Comparison of ENCODE assay signal across 8 cellular contexts in genomic region chr12:130870442-130871285, GRCh38. TPM values are rescaled to one million over a fixed set of nuclear protein-coding genes. Genes with fewer than 3 reads are reported as not detected.
DNase-seq lines count a peak whose midpoint lies in the region; ATAC-seq and TF ChIP-seq lines count a peak whose summit lies in the region.

No MANE protein-coding gene starts in this region.

- H3K4me1 Mint-ChIP-seq in activated naive CD8-positive, alpha-beta T cell treated with anti-CD3 and anti-CD28 coated beads, Interleukin-2, amount 10 ng/mL, durations not matched to agents 7 days and 5 days, result peaks cover 43% of the 10 kb centered on the region

- peak; percentile 80 for TF ChIP-seq CTCF in cardiac muscle cell (IDR thresholded peaks at IDR 0.05; ENCODE audit: low read depth, low read length)
- TF ChIP-seq CTCF in tibial nerve (IDR thresholded peaks at IDR 0.05), result peak; percentile 25 to 60 (median 45)

- peaks cover 5% of the 10 kb centered on the region for H3K4me1 ChIP-seq in cardiac muscle cell (ENCODE audit: low read depth)
- H3K4me1 ChIP-seq in tibial nerve, result peaks cover 0 to 44% (median 18%) of the 10 kb centered on the region in 4 donors

- 41 to 48% methylated on average over 26 to 31 of the region's 31 CpGs for WGBS in tibial nerve, 2 donors

- H3K9me3 ChIP-seq in cardiac muscle cell (ENCODE audit: low read depth) (no peaks in the 10 kb centered on the region), tibial nerve (no peaks in the 10 kb centered on the region)

- no peaks in the 10 kb centered on the region for H3K9me3 Mint-ChIP-seq in activated naive CD8-positive, alpha-beta T cell treated with anti-CD3 and anti-CD28 coated beads, Interleukin-2, amount 10 ng/mL, durations not matched to agents 7 days and 5 days

- H3K27me3 ChIP-seq in cardiac muscle cell (no peaks in the 10 kb centered on the region), tibial nerve (no peaks in the 10 kb centered on the region)

- peak overlapping the region; percentile 87 for H3K4me3 Mint-ChIP-seq in activated naive CD8-positive, alpha-beta T cell treated with anti-CD3 and anti-CD28 coated beads, Interleukin-2, amount 10 ng/mL, durations not matched to agents 7 days and 5 days

- DNase-seq in COR-L47 (lab: John Stamatoyannopoulos, UW) (peak; percentile 60), SKM-1 treated with dmso at 0.1 percent for 144 hours (lab: John Stamatoyannopoulos, UW; ENCODE audit: unreplicated experiment) (peak; percentile 74), cardiac muscle cell (ENCODE audit: low read depth in 1 of 2, low spot score in 1 of 2) (peak; percentile 38 to 99), pons (ENCODE audit: low spot score) (peak; percentile 75), tibial nerve (ENCODE audit: low spot score in 2 of 2) (peak; percentile 35 to 46)
- DNase-seq in activated naive CD8-positive, alpha-beta T cell treated with anti-CD3 and anti-CD28 coated beads, Interleukin-2, amount 10 ng/mL, durations not matched to agents 7 days and 5 days, result peak; percentile 68

- TF ChIP-seq EP300 in tibial nerve (IDR thresholded peaks at IDR 0.05), result no peak

- H3K27ac Mint-ChIP-seq in activated naive CD8-positive, alpha-beta T cell treated with anti-CD3 and anti-CD28 coated beads, Interleukin-2, amount 10 ng/mL, durations not matched to agents 7 days and 5 days, result peak overlapping the region; percentile 94

- peak; percentile 68 for ATAC-seq in GM19395 (IDR thresholded peaks at IDR 0.05; ENCODE audit: unreplicated experiment)
- peak; percentile 50 for ATAC-seq in HG03558 (IDR thresholded peaks at IDR 0.05; ENCODE audit: extremely low read depth, unreplicated experiment)
- ATAC-seq in activated naive CD8-positive, alpha-beta T cell treated with anti-CD3 and anti-CD28 coated beads, Interleukin-2, amount 10 ng/mL, durations not matched to agents 7 days and 5 days (ENCODE audit: low read depth), result peak; percentile 62

- H3K36me3 Mint-ChIP-seq in activated naive CD8-positive, alpha-beta T cell treated with anti-CD3 and anti-CD28 coated beads, Interleukin-2, amount 10 ng/mL, durations not matched to agents 7 days and 5 days, result peaks cover 26% of the 10 kb centered on the region

- H3K4me3 ChIP-seq in cardiac muscle cell (no peak overlapping the region), tibial nerve (peak overlapping the region; percentile 57 to 99 (median 74))

- H3K27ac ChIP-seq in cardiac muscle cell (no peak overlapping the region), tibial nerve (peak overlapping the region; percentile 76 to 93 (median 86))

- POLR2A ChIA-PET in activated naive CD8-positive, alpha-beta T cell treated with anti-CD3 and anti-CD28 coated beads, Interleukin-2, amount 10 ng/mL, durations not matched to agents 7 days and 5 days (lab: Charles Lee), result interaction anchor here (1.6 kb wide), 1 partner anchor 44 kb away, joined by 4 read pairs; no protein-coding TSS in a partner anchor

- H3K27me3 Mint-ChIP-seq in activated naive CD8-positive, alpha-beta T cell treated with anti-CD3 and anti-CD28 coated beads, Interleukin-2, amount 10 ng/mL, durations not matched to agents 7 days and 5 days, result no peaks in the 10 kb centered on the region

- TF ChIP-seq POLR2A in tibial nerve (IDR thresholded peaks at IDR 0.05), result no peak

- H3K36me3 ChIP-seq in cardiac muscle cell (peaks cover 25% of the 10 kb centered on the region), tibial nerve (peaks cover 0 to 25% (median 10%) of the 10 kb centered on the region in 3 donors)

RNA-seq across cellular contexts. Expression of gene RAN, which starts 1.2 kb away (rescaled TPM):
- 100 to 1,000 TPM; 798 to 821 TPM for total RNA-seq in activated naive CD8-positive, alpha-beta T cell treated with anti-CD3 and anti-CD28 coated beads, Interleukin-2, amount 10 ng/mL, durations not matched to agents 7 days and 5 days
- 189 and 260 TPM in 2 replicates for total RNA-seq in cardiac muscle cell
- polyA plus RNA-seq in cardiac muscle cell, result 785 and 1,009 TPM in 2 replicates
- total RNA-seq in tibial nerve, result 100 to 1,000 TPM; 105 to 155 (median 124) TPM

RNA-seq across cellular contexts. Expression of gene STX2, which starts 31.6 kb away (rescaled TPM):
- 10 to 100 TPM; 20.7 to 22.5 TPM for total RNA-seq in activated naive CD8-positive, alpha-beta T cell treated with anti-CD3 and anti-CD28 coated beads, Interleukin-2, amount 10 ng/mL, durations not matched to agents 7 days and 5 days
- total RNA-seq in cardiac muscle cell (15.9 and 19.0 TPM in 2 replicates), tibial nerve (10 to 100 TPM; 26.3 to 44.8 (median 33.6) TPM)
- polyA plus RNA-seq in cardiac muscle cell, result 20.8 and 23.7 TPM in 2 replicates
